ENCODE assay signal across 1 cellular context in genomic region chr2:216646116-216646515, GRCh38.
TF ChIP-seq lines count a peak whose summit lies in the region.

No MANE protein-coding gene starts in this region.

TF ChIP-seq in HepG2, 621 proteins besides CTCF, POLR2A, EP300 and RAD21:
- peak; percentile 20; the same call in 1 of the 2 replicates for TF ChIP-seq CEBPG (CRISPR knock-in tag; IDR thresholded peaks at IDR 0.05)
- TF ChIP-seq NFIC (IDR thresholded peaks at IDR 0.05; ENCODE audit: low read length): no peak
- no peak for TF ChIP-seq ZNF556 (CRISPR knock-in tag; IDR thresholded peaks at IDR 0.05; ENCODE audit: borderline replicate concordance)
- no peak for TF ChIP-seq POLR2AphosphoS5 (IDR thresholded peaks at IDR 0.05; ENCODE audit: low read depth, low read length)
- peak; percentile 75; the same call in 1 of the 2 replicates for TF ChIP-seq CEBPB (IDR thresholded peaks at IDR 0.05; ENCODE audit: borderline replicate concordance, low read depth, low read length)
- TF ChIP-seq KLF12 (CRISPR knock-in tag; IDR thresholded peaks at IDR 0.05; ENCODE audit: borderline replicate concordance): no peak
- TF ChIP-seq CREB3 (CRISPR knock-in tag; IDR thresholded peaks at IDR 0.05): no peak
- TF ChIP-seq EHMT2 (IDR thresholded peaks at IDR 0.05; ENCODE audit: borderline replicate concordance, low read depth, low read length): no peak
- no peak for TF ChIP-seq ZFP90 (CRISPR knock-in tag; IDR thresholded peaks at IDR 0.05; ENCODE audit: borderline replicate concordance)
- TF ChIP-seq PRMT3 (CRISPR knock-in tag; IDR thresholded peaks at IDR 0.05; ENCODE audit: borderline replicate concordance, low read depth): no peak
- peak; percentile 80 for TF ChIP-seq ATF7 (IDR thresholded peaks at IDR 0.05)
- TF ChIP-seq ATF7 (CRISPR knock-in tag; IDR thresholded peaks at IDR 0.05): no peak
- TF ChIP-seq ZNF670 (CRISPR knock-in tag; IDR thresholded peaks at IDR 0.05; ENCODE audit: borderline replicate concordance): no peak
- TF ChIP-seq KDM6A (CRISPR knock-in tag; IDR thresholded peaks at IDR 0.05; ENCODE audit: low read depth): no peak
- no peak for TF ChIP-seq HNRNPK (IDR thresholded peaks at IDR 0.05; ENCODE audit: low read depth, low read length, poor library complexity, severe bottlenecking)
- no peak for TF ChIP-seq RBAK (CRISPR knock-in tag; IDR thresholded peaks at IDR 0.05)
- TF ChIP-seq TRAFD1 (CRISPR knock-in tag; IDR thresholded peaks at IDR 0.05; ENCODE audit: borderline replicate concordance): no peak
- no peak for TF ChIP-seq NBN (conservative IDR thresholded peaks at IDR 0.05)
